Comparison of ENCODE assay signal across 9 cellular contexts in the genomic region with DNA sequence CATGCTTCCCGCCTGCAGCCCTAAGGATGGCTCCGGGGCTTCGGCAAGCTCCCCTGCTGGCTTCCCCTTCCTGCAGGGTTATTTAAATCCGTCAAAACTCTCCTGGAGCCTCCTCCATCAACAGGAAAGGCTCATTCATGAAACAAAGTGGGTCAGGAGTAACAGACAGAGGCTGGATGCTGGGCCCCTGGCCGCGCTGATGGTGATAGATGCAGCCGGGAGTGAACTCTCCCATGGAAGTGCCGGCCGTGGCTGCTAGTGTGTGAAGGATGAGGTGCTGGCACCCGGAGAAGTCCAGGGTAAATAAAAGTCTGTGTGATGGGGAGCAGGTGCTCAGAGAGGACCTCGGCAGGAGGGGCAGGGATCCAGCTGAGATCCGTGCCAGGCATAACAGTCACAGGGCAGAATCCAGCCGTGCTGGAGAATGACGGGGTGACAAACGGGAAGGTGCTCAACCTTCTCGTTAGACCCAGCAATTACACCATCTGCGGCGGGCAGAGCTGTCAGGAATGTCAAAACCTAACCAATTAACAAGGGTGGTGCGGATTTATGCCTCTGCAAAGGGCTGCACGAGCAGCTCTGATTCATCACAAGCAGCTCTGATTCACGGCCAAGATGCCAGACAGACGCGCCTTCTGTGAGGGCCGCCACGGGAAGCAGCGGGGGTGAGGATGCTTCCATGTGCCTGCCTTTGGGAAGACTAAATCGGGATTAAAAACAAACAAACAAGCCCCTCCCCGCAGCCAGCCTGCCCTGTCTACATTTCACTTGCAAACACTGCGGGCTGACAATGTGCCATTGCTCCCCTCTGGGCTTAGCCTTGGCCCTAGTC. TPM values are rescaled to one million over a fixed set of nuclear protein-coding genes. Genes with fewer than 3 reads are reported as not detected.
DNase-seq lines count a peak whose midpoint lies in the region; ATAC-seq and TF ChIP-seq lines count a peak whose summit lies in the region.
"Had no signal": no experiment of that assay in that cellular context is flagged by ENCODE, and none has a peak within 500 bp of the region (broad histone marks: within the 10 kb centered on the region; RNA-seq: fewer than 3 reads in every experiment).

No MANE protein-coding gene starts in this region.

- no peaks in the 10 kb centered on the region for H3K27me3 ChIP-seq in psoas muscle (ENCODE audit: insufficient read depth in 3 of 3, low read length in 2 of 3)

- peaks cover 0 to under 1% of the 10 kb centered on the region in 2 donors for H3K36me3 ChIP-seq in psoas muscle (ENCODE audit: insufficient read depth in 1 of 2, low read depth in 1 of 2)

- DNase-seq in NCI-H82 (lab: John Stamatoyannopoulos, UW) (peak; percentile 63), NCI-H82 treated with DMSO at 0.1 percent for 48 hours (lab: John Stamatoyannopoulos, UW; ENCODE audit: unreplicated experiment) (no peak), NCI-H748 (lab: John Stamatoyannopoulos, UW; ENCODE audit: unreplicated experiment) (peak; percentile 94), fibroblast of peridontal ligament (ENCODE audit: extremely low read depth) (peak; percentile 48), psoas muscle (peak in 1 of 2 donors; percentile 43)
- no peak for DNase-seq in effector CD8-positive, alpha-beta T cell (lab: John Stamatoyannopoulos, UW)

- 21 to 25% (median 24%) methylated on average over 29 of the region's 29 CpGs for WGBS in psoas muscle, 3 donors

- intact Hi-C loops in psoas muscle (cut with DNase I): no loop called here

- no peak overlapping the region for H3K27ac ChIP-seq in psoas muscle
- H3K27ac ChIP-seq: C4-2B had no signal

- ATAC-seq in psoas muscle (peak; percentile 37 to 65 (median 47)), HG03521 (IDR thresholded peaks at IDR 0.05; ENCODE audit: unreplicated experiment) (no peak), GM21423 (IDR thresholded peaks at IDR 0.05; ENCODE audit: unreplicated experiment) (no peak)

- peaks cover 28% of the 10 kb centered on the region for H3K4me1 ChIP-seq in psoas muscle

- no peak overlapping the region for H3K4me3 ChIP-seq in psoas muscle

- H3K9me3 ChIP-seq in psoas muscle: no peaks in the 10 kb centered on the region

- no peak for TF ChIP-seq CTCF in psoas muscle (IDR thresholded peaks at IDR 0.05)

RNA-seq across cellular contexts. Expression of a gene that starts 55.6 kb away (rescaled TPM):
- 1 to 10 TPM; 3.4 to 4.7 (median 4.1) TPM for total RNA-seq in psoas muscle
- 1 to 10 TPM in 1 of 3 donors, under 1 TPM in 2; 0.45 to 1.3 (median 0.96) TPM for polyA plus RNA-seq in psoas muscle

Comparison
In these comparisons a context has a peak if more than half of its experiments do, and no peak if none do; other contexts are left out.
1. DNase-seq: peak in NCI-H82 (single experiment), NCI-H748 (single experiment) and fibroblast of peridontal ligament (single experiment); none in NCI-H82 treated with DMSO at 0.1 percent for 48 hours (single experiment) and effector CD8-positive, alpha-beta T cell (single experiment).
2. ATAC-seq: peak in psoas muscle (4 of 4); none in HG03521 (single experiment) and GM21423 (single experiment).